Comparison of ENCODE assay signal across 1 cellular context in the genomic region with DNA sequence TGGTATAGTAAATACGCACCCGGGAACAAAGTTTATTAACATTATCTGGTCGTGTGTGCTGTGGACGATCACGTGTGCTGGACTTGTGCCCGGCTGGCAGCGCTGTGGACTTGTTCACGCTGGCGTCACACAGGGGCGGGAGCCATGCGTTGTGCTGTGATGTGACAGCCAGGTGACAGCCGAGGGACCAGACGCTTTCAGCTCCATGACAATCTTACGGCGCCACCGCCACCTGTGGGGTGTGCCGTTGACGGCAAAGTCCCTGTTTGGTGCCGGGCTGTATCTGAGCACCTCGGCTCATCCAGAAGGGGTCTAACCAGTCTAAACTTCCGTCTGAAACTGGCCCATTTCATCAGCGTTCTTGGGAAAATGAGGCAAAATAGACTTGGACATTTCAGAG.
TF ChIP-seq lines count a peak whose summit lies in the region.

No MANE protein-coding gene starts in this region.

TF ChIP-seq in GM23338, 12 proteins besides CTCF, POLR2A, EP300 and RAD21 (continued from another document):
- TF ChIP-seq, protein P1, sequence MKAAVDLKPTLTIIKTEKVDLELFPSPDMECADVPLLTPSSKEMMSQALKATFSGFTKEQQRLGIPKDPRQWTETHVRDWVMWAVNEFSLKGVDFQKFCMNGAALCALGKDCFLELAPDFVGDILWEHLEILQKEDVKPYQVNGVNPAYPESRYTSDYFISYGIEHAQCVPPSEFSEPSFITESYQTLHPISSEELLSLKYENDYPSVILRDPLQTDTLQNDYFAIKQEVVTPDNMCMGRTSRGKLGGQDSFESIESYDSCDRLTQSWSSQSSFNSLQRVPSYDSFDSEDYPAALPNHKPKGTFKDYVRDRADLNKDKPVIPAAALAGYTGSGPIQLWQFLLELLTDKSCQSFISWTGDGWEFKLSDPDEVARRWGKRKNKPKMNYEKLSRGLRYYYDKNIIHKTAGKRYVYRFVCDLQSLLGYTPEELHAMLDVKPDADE (IDR thresholded peaks at IDR 0.05) = no peak
- TF ChIP-seq EZH2phosphoT487 (IDR thresholded peaks at IDR 0.05; ENCODE audit: unreplicated experiment) (no peak), JUNB (IDR thresholded peaks at IDR 0.05; ENCODE audit: unreplicated experiment) (no peak), ZNF114 (CRISPR knock-in tag; IDR thresholded peaks at IDR 0.05) (no peak), STAT1 (IDR thresholded peaks at IDR 0.05; ENCODE audit: unreplicated experiment) (no peak), POLR2AphosphoS5 (IDR thresholded peaks at IDR 0.05; ENCODE audit: low read depth) (no peak), CREB1 (CRISPR knock-in tag; IDR thresholded peaks at IDR 0.05; ENCODE audit: low read depth) (no peak), EZH2 (IDR thresholded peaks at IDR 0.05; ENCODE audit: low read depth, unreplicated experiment) (no peak)
- TF ChIP-seq, protein P2, sequence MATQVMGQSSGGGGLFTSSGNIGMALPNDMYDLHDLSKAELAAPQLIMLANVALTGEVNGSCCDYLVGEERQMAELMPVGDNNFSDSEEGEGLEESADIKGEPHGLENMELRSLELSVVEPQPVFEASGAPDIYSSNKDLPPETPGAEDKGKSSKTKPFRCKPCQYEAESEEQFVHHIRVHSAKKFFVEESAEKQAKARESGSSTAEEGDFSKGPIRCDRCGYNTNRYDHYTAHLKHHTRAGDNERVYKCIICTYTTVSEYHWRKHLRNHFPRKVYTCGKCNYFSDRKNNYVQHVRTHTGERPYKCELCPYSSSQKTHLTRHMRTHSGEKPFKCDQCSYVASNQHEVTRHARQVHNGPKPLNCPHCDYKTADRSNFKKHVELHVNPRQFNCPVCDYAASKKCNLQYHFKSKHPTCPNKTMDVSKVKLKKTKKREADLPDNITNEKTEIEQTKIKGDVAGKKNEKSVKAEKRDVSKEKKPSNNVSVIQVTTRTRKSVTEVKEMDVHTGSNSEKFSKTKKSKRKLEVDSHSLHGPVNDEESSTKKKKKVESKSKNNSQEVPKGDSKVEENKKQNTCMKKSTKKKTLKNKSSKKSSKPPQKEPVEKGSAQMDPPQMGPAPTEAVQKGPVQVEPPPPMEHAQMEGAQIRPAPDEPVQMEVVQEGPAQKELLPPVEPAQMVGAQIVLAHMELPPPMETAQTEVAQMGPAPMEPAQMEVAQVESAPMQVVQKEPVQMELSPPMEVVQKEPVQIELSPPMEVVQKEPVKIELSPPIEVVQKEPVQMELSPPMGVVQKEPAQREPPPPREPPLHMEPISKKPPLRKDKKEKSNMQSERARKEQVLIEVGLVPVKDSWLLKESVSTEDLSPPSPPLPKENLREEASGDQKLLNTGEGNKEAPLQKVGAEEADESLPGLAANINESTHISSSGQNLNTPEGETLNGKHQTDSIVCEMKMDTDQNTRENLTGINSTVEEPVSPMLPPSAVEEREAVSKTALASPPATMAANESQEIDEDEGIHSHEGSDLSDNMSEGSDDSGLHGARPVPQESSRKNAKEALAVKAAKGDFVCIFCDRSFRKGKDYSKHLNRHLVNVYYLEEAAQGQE (IDR thresholded peaks at IDR 0.05; ENCODE audit: unreplicated experiment) = no peak
TF ChIP-seq in GM23338: peak in this region for 0.
